ENCODE assay signal across 11 cellular contexts in genomic region chr12:64010069-64010686, GRCh38.
DNase-seq lines count a peak whose midpoint lies in the region; ATAC-seq and TF ChIP-seq lines count a peak whose summit lies in the region.
"Had no signal": no experiment of that assay in that cellular context is flagged by ENCODE, and none has a peak within 500 bp of the region (broad histone marks: within the 10 kb centered on the region; RNA-seq: fewer than 3 reads in every experiment).

No MANE protein-coding gene starts in this region.

- no peaks in the 10 kb centered on the region for H4K20me1 ChIP-seq in IMR-90 (ENCODE audit: insufficient read depth, low read length)

- CTCF ChIA-PET in IMR-90 (lab: Yijun Ruan, JAX) = interaction anchor here (1.0 to 1.1 kb wide), 2 partner anchors 167 to 172 kb away, joined by 3 read pairs; no protein-coding TSS in a partner anchor

- H3K27ac ChIP-seq in IMR-90 (ENCODE audit: insufficient read depth, low read length) (peak overlapping the region; percentile 98), body of pancreas (no peak overlapping the region)

- TF ChIP-seq POLR2A in IMR-90 (IDR thresholded peaks at IDR 0.05; ENCODE audit: low read depth, low read length) = no peak
- no peak for TF ChIP-seq POLR2A in body of pancreas (IDR thresholded peaks at IDR 0.05)

- POLR2A ChIA-PET in IMR-90 (lab: Charles Lee; ENCODE audit: unreplicated experiment) = interaction anchor here (0.5 kb wide), 1 partner anchor 32 kb away, joined by 3 read pairs; no protein-coding TSS in a partner anchor

- peaks cover 16% of the 10 kb centered on the region; the same call in 1 of the 2 replicates for H3K9me1 ChIP-seq in IMR-90 (ENCODE audit: insufficient read depth, low read length)

- H3K4me2 ChIP-seq in IMR-90 (ENCODE audit: low read depth, low read length) = peak overlapping the region; percentile 71

- peak overlapping the region; percentile 95 for H3K56ac ChIP-seq in IMR-90 (ENCODE audit: extremely low read depth, insufficient read depth, low read length)

- in situ Hi-C loops in IMR-90 (cut with MboI; ENCODE audit: low sequenced_read_pairs) = no loop called here

- dilution Hi-C loops in IMR-90 (cut with HindIII; ENCODE audit: low sequenced_read_pairs, unreplicated experiment) = no loop called here

- H3K18ac ChIP-seq in IMR-90 (ENCODE audit: low read depth, low read length) = peak overlapping the region; percentile 99

- H3K4ac ChIP-seq in IMR-90 (ENCODE audit: low read depth, low read length) = peak overlapping the region; percentile 100

- peak overlapping the region; percentile 98 for H4K5ac ChIP-seq in IMR-90 (ENCODE audit: low read depth, low read length)

- peak overlapping the region; percentile 99 for H2BK20ac ChIP-seq in IMR-90 (ENCODE audit: low read depth, low read length)

- peak overlapping the region; percentile 99 for H4K91ac ChIP-seq in IMR-90 (ENCODE audit: insufficient read depth, low read depth, low read length)

- H3K14ac ChIP-seq in IMR-90 (replicated peaks; ENCODE audit: low read depth, low read length) = peak overlapping the region; percentile 99

- H3K23ac ChIP-seq in IMR-90 (ENCODE audit: low read depth, low read length) = peak overlapping the region; percentile 99

- TF ChIP-seq RAD21 in IMR-90 (IDR thresholded peaks at IDR 0.05; ENCODE audit: low read length) = peak; percentile 23

- peak overlapping the region; percentile 6 for H2AK9ac ChIP-seq in IMR-90 (replicated peaks; ENCODE audit: low read depth, low read length, poor library complexity)

- H4K8ac ChIP-seq in IMR-90 (ENCODE audit: low read depth in 2 of 2, low read length in 2 of 2) = peak overlapping the region; percentile 89 to 98

- DNase-seq in GM03348 (ENCODE audit: low spot score) = peak; percentile 14
- DNase-seq in H4 (ENCODE audit: low spot score) = peak; percentile 38
- peak; percentile 95 for DNase-seq in IMR-90
- DNase-seq in iris pigment epithelial cell (ENCODE audit: low read depth) = peak; percentile 86
- no peak for DNase-seq in activated gamma-delta T cell treated with Interleukin-2 at 50 U/mL for 16 hours
- DNase-seq in LoVo (ENCODE audit: low spot score) = no peak
- no peak for DNase-seq in body of pancreas
- no peak for DNase-seq in activated naive CD4-positive, alpha-beta T cell (lab: John Stamatoyannopoulos, UW)
- DNase-seq: activated T-cell treated with anti-CD3 and anti-CD28 coated beads for 4 hours, GDM1, NCI-H1417 treated with DMSO at 0.1 percent for 48 hours had no signal

- H3K27me3 ChIP-seq in IMR-90 (ENCODE audit: control insufficient read depth, insufficient read depth, low read length) (no peaks in the 10 kb centered on the region), body of pancreas (no peaks in the 10 kb centered on the region)

- peak overlapping the region; percentile 99 for H2BK15ac ChIP-seq in IMR-90 (ENCODE audit: low read depth, low read length)

- H3K79me1 ChIP-seq in IMR-90 (ENCODE audit: low read depth in 1 of 2, low read length in 2 of 2) = peaks cover 30 to 72% of the 10 kb centered on the region in 2 experiments

- no peak overlapping the region for H3K4me3 ChIP-seq in IMR-90 (ENCODE audit: insufficient read depth, low read depth, low read length)
- H3K4me3 ChIP-seq in body of pancreas = no peak overlapping the region

- peak overlapping the region; percentile 1 for H2AFZ ChIP-seq in IMR-90 (replicated peaks; ENCODE audit: low read length, poor library complexity)

- H2BK120ac ChIP-seq in IMR-90 (ENCODE audit: low read depth, low read length) = peak overlapping the region; percentile 100

- H2BK5ac ChIP-seq in IMR-90 (ENCODE audit: low read depth, low read length, poor library complexity, severe bottlenecking) = peak overlapping the region; percentile 99

- no peaks in the 10 kb centered on the region for H3K9me3 ChIP-seq in IMR-90 (ENCODE audit: control insufficient read depth, insufficient read depth, low read length)
- H3K9me3 ChIP-seq in body of pancreas = no peaks in the 10 kb centered on the region

- no CpG with 5 or more reads among the region's 4 CpGs for WGBS in IMR-90 (ENCODE audit: extremely low coverage in 2 of 2, insufficient read length in 1 of 2), 2 experiments
- 74 to 82% methylated on average over 4 of the region's 4 CpGs for WGBS in body of pancreas, 2 donors

- H3K36me3 ChIP-seq in IMR-90 (ENCODE audit: control insufficient read depth, insufficient read depth, low read length) (peaks cover 3% of the 10 kb centered on the region; the same call in 1 of the 2 replicates), body of pancreas (replicated peaks in 1 of 2; ENCODE audit: insufficient read depth in 1 of 2, low read depth in 2 of 2) (no peaks in the 10 kb centered on the region)

- no TSS peak for BruUV-seq in IMR-90 (replicated peaks; lab: Mats Ljungman, UMichigan)

- H2AK5ac ChIP-seq in IMR-90 (ENCODE audit: low read depth, low read length) = peak overlapping the region; percentile 99

- TF ChIP-seq CTCF in IMR-90 (conservative IDR thresholded peaks at IDR 0.05; ENCODE audit: low read depth, low read length) (0 out of 2 replicates have a peak, but pooled peaks have one; percentile 8), body of pancreas (IDR thresholded peaks at IDR 0.05) (no peak)

- H3K4me1 ChIP-seq in IMR-90 (ENCODE audit: control insufficient read depth, insufficient read depth, low read length) (peaks cover 21% of the 10 kb centered on the region), body of pancreas (peaks cover 5% of the 10 kb centered on the region)

- H3K9ac ChIP-seq in IMR-90 (ENCODE audit: low read depth, low read length) = peak overlapping the region; percentile 74

- intact Hi-C loops in IMR-90 (cut with micrococcal nuclease) (loop anchor here (2.0 to 10.0 kb wide), 2 partner anchors 91 to 175 kb away; no protein-coding TSS in a partner anchor), body of pancreas (cut with DNase I) (no loop called here)

- peak; percentile 83 for ATAC-seq in IMR-90 (ENCODE audit: low read depth)
- ATAC-seq in body of pancreas = no peak

TF ChIP-seq in IMR-90, 13 proteins besides CTCF, POLR2A, EP300 and RAD21:
- TF ChIP-seq NFE2L2 (IDR thresholded peaks at IDR 0.05; ENCODE audit: low read depth, low read length) = peak; percentile 92
- TF ChIP-seq BHLHE40 (IDR thresholded peaks at IDR 0.05; ENCODE audit: low read depth, low read length) = peak; percentile 27; the same call in 1 of the 2 replicates
- TF ChIP-seq MAFK (IDR thresholded peaks at IDR 0.05; ENCODE audit: low read depth, low read length) = peak; percentile 51
- no peak for TF ChIP-seq MXI1 (IDR thresholded peaks at IDR 0.05; ENCODE audit: borderline replicate concordance, low read depth, low read length)
- TF ChIP-seq CEBPB (IDR thresholded peaks at IDR 0.05; ENCODE audit: low read depth, low read length) = no peak
- peak; percentile 88 for TF ChIP-seq FOS (IDR thresholded peaks at IDR 0.05; ENCODE audit: low read depth, low read length)
- TF ChIP-seq MAZ (IDR thresholded peaks at IDR 0.05; ENCODE audit: borderline replicate concordance, low read depth, low read length) = no peak

Comparison
In these comparisons a context has a peak if more than half of its experiments do, and no peak if none do; other contexts are left out.
1. DNase-seq: peak in GM03348 (single experiment), H4 (single experiment), IMR-90 (single experiment) and iris pigment epithelial cell (single experiment); none in activated gamma-delta T cell treated with Interleukin-2 at 50 U/mL for 16 hours (single experiment), LoVo (single experiment), body of pancreas (0 of 4) and activated naive CD4-positive, alpha-beta T cell (0 of 4).